8 cellular contexts compared by ENCODE assay signal in the genomic region with DNA sequence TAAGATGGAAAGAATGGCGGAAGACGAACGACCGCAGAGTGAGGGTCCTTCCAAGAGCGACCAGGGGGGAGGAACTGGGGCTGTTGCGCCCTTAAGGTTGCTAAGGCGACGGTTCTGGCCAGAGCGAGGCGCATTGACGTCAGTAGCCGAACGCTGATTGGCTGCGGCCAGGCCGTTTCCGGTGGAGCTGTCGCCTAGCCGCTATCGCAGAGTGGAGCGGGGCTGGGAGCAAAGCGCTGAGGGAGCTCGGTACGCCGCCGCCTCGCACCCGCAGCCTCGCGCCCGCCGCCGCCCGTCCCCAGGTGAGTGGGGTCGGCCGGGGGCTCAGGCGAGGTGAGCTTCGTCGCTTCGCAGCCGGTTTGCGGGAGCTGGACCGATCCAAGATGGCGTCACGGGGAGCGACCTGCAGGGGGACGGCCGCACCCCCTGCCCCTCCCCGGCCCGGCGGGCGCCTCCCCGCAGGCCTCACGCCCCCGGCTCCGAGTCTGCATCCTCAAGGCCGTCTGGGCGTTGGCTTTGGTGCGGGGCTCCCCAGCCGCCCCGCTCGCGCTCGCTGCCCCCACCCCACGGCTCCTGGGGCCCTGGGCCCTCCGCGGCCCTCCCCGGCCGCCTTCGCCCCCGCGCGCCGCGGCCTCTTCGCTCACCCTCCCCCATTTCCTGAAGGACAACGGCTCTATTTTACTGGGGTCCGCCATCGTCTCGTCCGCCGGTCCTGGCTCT. TPM values are rescaled to one million over a fixed set of nuclear protein-coding genes. Genes with fewer than 3 reads are reported as not detected.
A peak's percentile ranks its signal among the peaks of the same experiment; 100 is the strongest.
DNase-seq lines count a peak whose midpoint lies in the region; ATAC-seq, FAIRE-seq and TF ChIP-seq lines count a peak whose summit lies in the region.

Gene PRKAR1A, plus strand, starts transcription at position 184 of the 720 bp plus-strand sequence. CDS start 2,970 bp downstream, outside the sequence.

- H3K9me1 ChIP-seq in IMR-90 (ENCODE audit: insufficient read depth, low read length) (peaks cover 2% of the 10 kb centered on the region; the same call in 1 of the 2 replicates), endothelial cell of umbilical vein (replicated peaks; ENCODE audit: control insufficient read depth, extremely low read depth, insufficient read depth, low read length) (no peaks in the 10 kb centered on the region)

- H3K4me1 ChIP-seq in IMR-90 (ENCODE audit: control insufficient read depth, insufficient read depth, low read length) (peaks cover 1% of the 10 kb centered on the region; the same call in 1 of the 2 replicates), OCI-LY7 (ENCODE audit: insufficient read depth, low read length, poor library complexity, severe bottlenecking) (peaks cover 48% of the 10 kb centered on the region), endothelial cell of umbilical vein (ENCODE audit: control insufficient read depth, extremely low read depth, insufficient read depth, low read length) (peaks cover 18% of the 10 kb centered on the region)

- peak within 1 kb of the TSS; percentile 89 to 93 for H4K8ac ChIP-seq in IMR-90 (ENCODE audit: low read depth in 2 of 2, low read length in 2 of 2)

- ATAC-seq in GM21529 (IDR thresholded peaks at IDR 0.05; ENCODE audit: unreplicated experiment) (peak; percentile 86), IMR-90 (ENCODE audit: low read depth) (peak; percentile 82)

- peak within 1 kb of the TSS; percentile 97 for H2BK5ac ChIP-seq in IMR-90 (ENCODE audit: low read depth, low read length, poor library complexity, severe bottlenecking)

- in situ Hi-C loops in IMR-90 (cut with MboI; ENCODE audit: low sequenced_read_pairs), result no loop called here

- intact Hi-C loops in IMR-90 (cut with micrococcal nuclease), result no loop called here
- intact Hi-C loops in OCI-LY7 (cut with micrococcal nuclease; ENCODE audit: unreplicated experiment), result loop anchor here (2.0 to 5.0 kb wide), 5 partner anchors 22 to 1070 kb away; partner anchors contain the start of gene KPNA2
- intact Hi-C loops in endothelial cell of umbilical vein (cut with micrococcal nuclease), result loop anchor here (5.0 kb wide), 1 partner anchor 255 kb away; no protein-coding TSS in a partner anchor

- no peaks in the 10 kb centered on the region for H3K9me2 ChIP-seq in OCI-LY7 (ENCODE audit: insufficient read depth, low read length)

- no peaks in the 10 kb centered on the region for H3K27me3 Mint-ChIP-seq in mesothelial cell of epicardium (ENCODE audit: low read depth)

- peak; percentile 75 for FAIRE-seq in endothelial cell of umbilical vein (lab: Jason Lieb, UNC)

- peaks cover 41% of the 10 kb centered on the region for H3K4me1 Mint-ChIP-seq in mesothelial cell of epicardium

- H2BK15ac ChIP-seq in IMR-90 (ENCODE audit: low read depth, low read length), result peak within 1 kb of the TSS; percentile 79; the same call in 1 of the 3 replicates

- CTCF ChIA-PET in IMR-90 (lab: Yijun Ruan, JAX) (interaction anchor here (0.6 kb wide), 1 partner anchor 709 kb away, joined by 3 read pairs; no protein-coding TSS in a partner anchor), OCI-LY7 (lab: Charles Lee; ENCODE audit: unreplicated experiment) (interaction anchor here (0.9 to 2.8 kb wide), 2 partner anchors 14 to 493 kb away, joined by 4 to 19 read pairs; no protein-coding TSS in a partner anchor), endothelial cell of umbilical vein (lab: Charles Lee) (interaction anchor here (0.6 to 0.7 kb wide), 2 partner anchors 29 to 37 kb away, joined by 3 read pairs; no protein-coding TSS in a partner anchor)

- H4K20me1 ChIP-seq in IMR-90 (ENCODE audit: insufficient read depth, low read length), result peaks cover 30% of the 10 kb centered on the region
- H4K20me1 ChIP-seq in OCI-LY7 (ENCODE audit: insufficient read depth, low read length), result peaks cover 26% of the 10 kb centered on the region
- H4K20me1 ChIP-seq in endothelial cell of umbilical vein (replicated peaks; ENCODE audit: control insufficient read depth, extremely low read depth, insufficient read depth, low read length), result peaks cover 3% of the 10 kb centered on the region

- whole genome bisulfite sequencing in IMR-90 (ENCODE audit: extremely low coverage in 2 of 2, insufficient read length in 1 of 2), 2 experiments, result 1% methylated on average over 61 of the region's 81 CpGs; no CpG with 5 or more reads in 1 of the 2 experiments

- peak within 1 kb of the TSS; percentile 77 for H3K4me3 ChIP-seq in IMR-90 (ENCODE audit: insufficient read depth, low read depth, low read length)
- peak within 1 kb of the TSS; percentile 90 for H3K4me3 ChIP-seq in OCI-LY7 (ENCODE audit: low read depth, low read length, poor library complexity, severe bottlenecking)
- H3K4me3 ChIP-seq in endothelial cell of umbilical vein (replicated peaks in 1 of 3; ENCODE audit: insufficient read depth in 1 of 3, low read depth in 1 of 3, low read length in 3 of 3), result peak within 1 kb of the TSS; percentile 61 to 84 (median 83)

- H4K91ac ChIP-seq in IMR-90 (ENCODE audit: insufficient read depth, low read depth, low read length), result peak within 1 kb of the TSS; percentile 89

- dilution Hi-C loops in IMR-90 (cut with HindIII; ENCODE audit: low sequenced_read_pairs, unreplicated experiment), result no loop called here
- dilution Hi-C loops in endothelial cell of umbilical vein (cut with MboI; ENCODE audit: extremely low pct_ligation_motif_present, low sequenced_read_pairs), result no loop called here

- peak within 1 kb of the TSS; percentile 98 for H3K9ac ChIP-seq in IMR-90 (ENCODE audit: low read depth, low read length)
- peak within 1 kb of the TSS; percentile 97 for H3K9ac ChIP-seq in endothelial cell of umbilical vein (replicated peaks; ENCODE audit: extremely low read depth, insufficient read depth, low read length)

- H2AK5ac ChIP-seq in IMR-90 (ENCODE audit: low read depth, low read length), result peak within 1 kb of the TSS; percentile 93

- H4K5ac ChIP-seq in IMR-90 (ENCODE audit: low read depth, low read length), result peak within 1 kb of the TSS; percentile 83

- H3K27ac ChIP-seq in IMR-90 (ENCODE audit: insufficient read depth, low read length), result peak within 1 kb of the TSS; percentile 96
- H3K27ac ChIP-seq in OCI-LY7 (ENCODE audit: low read depth, low read length, poor library complexity, severe bottlenecking), result peak within 1 kb of the TSS; percentile 65
- peak within 1 kb of the TSS; percentile 86 for H3K27ac ChIP-seq in endothelial cell of umbilical vein (ENCODE audit: insufficient read depth, low read depth, low read length)

- peak within 1 kb of the TSS; percentile 98 for H2AK9ac ChIP-seq in IMR-90 (replicated peaks; ENCODE audit: low read depth, low read length, poor library complexity)

- no peaks in the 10 kb centered on the region for H3K9me3 Mint-ChIP-seq in mesothelial cell of epicardium

- H3K79me1 ChIP-seq in IMR-90 (ENCODE audit: low read depth in 1 of 2, low read length in 2 of 2), result peaks cover 5 to 20% of the 10 kb centered on the region in 2 experiments

- TF ChIP-seq CTCF in IMR-90 (conservative IDR thresholded peaks at IDR 0.05; ENCODE audit: low read depth, low read length) (0 out of 2 replicates have a peak, but pooled peaks have one; percentile 2), OCI-LY7 (conservative IDR thresholded peaks at IDR 0.05; ENCODE audit: low read length) (no peak), endothelial cell of umbilical vein (IDR thresholded peaks at IDR 0.05; ENCODE audit: extremely low read depth in 1 of 2, insufficient read depth in 1 of 2, low read depth in 1 of 2, low read length in 2 of 2) (no peak), mesothelial cell of epicardium (IDR thresholded peaks at IDR 0.05; ENCODE audit: unreplicated experiment) (no peak)

- peak within 1 kb of the TSS; percentile 99 for H3K27ac Mint-ChIP-seq in mesothelial cell of epicardium

- peak within 1 kb of the TSS; percentile 88 for H2BK120ac ChIP-seq in IMR-90 (ENCODE audit: low read depth, low read length)

- peak within 1 kb of the TSS; percentile 92 for H3K4me3 Mint-ChIP-seq in mesothelial cell of epicardium

- H2AFZ ChIP-seq in IMR-90 (replicated peaks; ENCODE audit: low read length, poor library complexity), result peak within 1 kb of the TSS; percentile 99
- peak within 1 kb of the TSS; percentile 60 for H2AFZ ChIP-seq in OCI-LY7 (ENCODE audit: low read length)
- peak within 1 kb of the TSS; percentile 86 for H2AFZ ChIP-seq in endothelial cell of umbilical vein (ENCODE audit: low read depth, low read length)

- BruUV-seq in IMR-90 (replicated peaks; lab: Mats Ljungman, UMichigan) (no TSS peak), OCI-LY7 (replicated peaks; lab: Mats Ljungman, UMichigan) (no TSS peak), endothelial cell of umbilical vein (replicated peaks; lab: Mats Ljungman, UMichigan) (no TSS peak)

- peak within 1 kb of the TSS; percentile 74 for H2BK20ac ChIP-seq in IMR-90 (ENCODE audit: low read depth, low read length)

- no peaks in the 10 kb centered on the region for H3K27me3 ChIP-seq in IMR-90 (ENCODE audit: control insufficient read depth, insufficient read depth, low read length)
- no peaks in the 10 kb centered on the region for H3K27me3 ChIP-seq in endothelial cell of umbilical vein (ENCODE audit: control insufficient read depth in 2 of 2, insufficient read depth in 2 of 2, low read length in 2 of 2)

- TF ChIP-seq RAD21 in IMR-90 (IDR thresholded peaks at IDR 0.05; ENCODE audit: low read length), result no peak

- peak within 1 kb of the TSS; percentile 98 for H3K4ac ChIP-seq in IMR-90 (ENCODE audit: low read depth, low read length)

- peak within 1 kb of the TSS; percentile 82 for H3K18ac ChIP-seq in IMR-90 (ENCODE audit: low read depth, low read length)

- peak; percentile 91 for DNase-seq in DMS 273 treated with DMSO at 0.1 percent for 48 hours (lab: John Stamatoyannopoulos, UW)
- DNase-seq in IMR-90, result peak; percentile 95
- peak; percentile 98 for DNase-seq in OCI-LY7 (ENCODE audit: low spot score)
- DNase-seq in activated T-cell treated with anti-CD3 and anti-CD28 coated beads for 1 hour (ENCODE audit: low read depth), result peak; percentile 81
- peak; percentile 95 for DNase-seq in endothelial cell of umbilical vein (ENCODE audit: low read depth, low spot score)
- peak; percentile 90 to 94 for DNase-seq in mesothelial cell of epicardium (ENCODE audit: low spot score in 2 of 2, unreplicated experiment in 2 of 2)
- peak; percentile 83 to 90 for DNase-seq in stimulated activated CD8-positive, alpha-beta memory T cell treated with anti-CD3 and anti-CD28 coated beads, Interleukin-15, amount 100 ng/mL, for 4 hours (ENCODE audit: low read depth in 2 of 2)

- H3K56ac ChIP-seq in IMR-90 (ENCODE audit: extremely low read depth, insufficient read depth, low read length), result peak within 1 kb of the TSS; percentile 94

- H3K23ac ChIP-seq in IMR-90 (ENCODE audit: low read depth, low read length), result peak within 1 kb of the TSS; percentile 99

- TF ChIP-seq POLR2A in IMR-90 (IDR thresholded peaks at IDR 0.05; ENCODE audit: low read depth, low read length) (peak; percentile 94), endothelial cell of umbilical vein (IDR thresholded peaks at IDR 0.05; ENCODE audit: low read depth, low read length) (peak; percentile 92)

- peak within 1 kb of the TSS; percentile 96 for H3K14ac ChIP-seq in IMR-90 (replicated peaks; ENCODE audit: low read depth, low read length)

- POLR2A ChIA-PET in IMR-90 (lab: Charles Lee; ENCODE audit: unreplicated experiment) (no interaction called here), OCI-LY7 (lab: Charles Lee) (interaction anchor here (0.5 to 4.8 kb wide), 10 partner anchors 11 to 259 kb away, joined by 3 to 81 read pairs (median 4); no protein-coding TSS in a partner anchor), endothelial cell of umbilical vein (lab: Charles Lee) (no interaction called here)

- H3K36me3 Mint-ChIP-seq in mesothelial cell of epicardium, result peaks cover 12% of the 10 kb centered on the region

- H3K36me3 ChIP-seq in IMR-90 (ENCODE audit: control insufficient read depth, insufficient read depth, low read length), result peaks cover 4% of the 10 kb centered on the region; the same call in 1 of the 2 replicates
- H3K36me3 ChIP-seq in OCI-LY7 (ENCODE audit: insufficient read depth, low read length), result peaks cover 37% of the 10 kb centered on the region
- peaks cover 3% of the 10 kb centered on the region in 2 experiments for H3K36me3 ChIP-seq in endothelial cell of umbilical vein (ENCODE audit: control insufficient read depth in 2 of 2, extremely low read depth in 1 of 2, insufficient read depth in 2 of 2, low read length in 2 of 2)

- H3K79me2 ChIP-seq in OCI-LY7 (ENCODE audit: insufficient read depth, low read depth, low read length) (peaks cover 50% of the 10 kb centered on the region), endothelial cell of umbilical vein (ENCODE audit: control insufficient read depth, insufficient read depth, low read length) (peaks cover 46% of the 10 kb centered on the region)

- peak within 1 kb of the TSS; percentile 85 for H3K4me2 ChIP-seq in IMR-90 (ENCODE audit: low read depth, low read length)
- peak within 1 kb of the TSS; percentile 86 for H3K4me2 ChIP-seq in OCI-LY7 (ENCODE audit: low read length)
- H3K4me2 ChIP-seq in endothelial cell of umbilical vein (ENCODE audit: insufficient read depth, low read length), result peak within 1 kb of the TSS; percentile 98

- no peaks in the 10 kb centered on the region for H3K9me3 ChIP-seq in IMR-90 (ENCODE audit: control insufficient read depth, insufficient read depth, low read length)
- H3K9me3 ChIP-seq in OCI-LY7 (ENCODE audit: low read length), result peaks cover 9% of the 10 kb centered on the region; the same call in 1 of the 2 replicates
- H3K9me3 ChIP-seq in endothelial cell of umbilical vein (replicated peaks; ENCODE audit: control insufficient read depth, insufficient read depth, low read length), result no peaks in the 10 kb centered on the region

RNA-seq across cellular contexts. Expression of gene PRKAR1A, which starts in this region (rescaled TPM):
- total RNA-seq in IMR-90 (2012; rRNA removed) (256 and 278 TPM in 2 replicates), OCI-LY7 (2022) (332 and 359 TPM in 2 replicates), endothelial cell of umbilical vein (238 and 257 TPM in 2 replicates), mesothelial cell of epicardium (268 to 276 TPM (median 268 TPM) in 3 replicates)
- polyA plus RNA-seq in IMR-90 (2012; rRNA removed) (138 and 145 TPM in 2 replicates), endothelial cell of umbilical vein (72.9 and 92.0 TPM in 2 replicates)
- polyA plus RNA-seq in IMR-90 (2012; cell fraction: cytosol; rRNA removed), result 52.4 and 128 TPM in 2 replicates
- 58.9 and 125 TPM in 2 replicates for polyA plus RNA-seq in IMR-90 (2012; cell fraction: nucleus; rRNA removed; ENCODE audit: low replicate concordance)
- total RNA-seq in OCI-LY7 (2014; rRNA removed; shearing (Covaris generic)), result 158 and 228 TPM in 2 replicates
- polyA plus RNA-seq in endothelial cell of umbilical vein (2011; cell fraction: cytosol; rRNA removed), result 95.9 and 100.0 TPM in 2 replicates
- 123 and 157 TPM in 2 replicates for polyA plus RNA-seq in endothelial cell of umbilical vein (2011; cell fraction: nucleus; rRNA removed)
- polyA plus RNA-seq in endothelial cell of umbilical vein (2012), result 166 and 194 TPM in 2 replicates
- polyA minus RNA-seq in endothelial cell of umbilical vein, result 340 and 428 TPM in 2 replicates
- polyA minus RNA-seq in endothelial cell of umbilical vein (2011; cell fraction: cytosol; rRNA and poly(A)+ RNA removed), result 163 TPM
- polyA minus RNA-seq in endothelial cell of umbilical vein (2011; cell fraction: nucleus; rRNA and poly(A)+ RNA removed), result 240 and 318 TPM in 2 replicates

Comparison
In these comparisons a context has a peak if more than half of its experiments do, and no peak if none do; other contexts are left out.
1. Peak in every context shown above with its lines: DNase-seq, ATAC-seq, H3K4me3 ChIP-seq and H3K27ac ChIP-seq.